ENCODE assay signal across 20 cellular contexts in genomic region chr14:30580616-30581282, GRCh38.
"Had no signal": no experiment of that assay in that cellular context is flagged by ENCODE, and none has a peak within 500 bp of the region (broad histone marks: within the 10 kb centered on the region; RNA-seq: fewer than 3 reads in every experiment).

No MANE protein-coding gene starts in this region.

- FAIRE-seq: frontal cortex had no signal

- H3K36me3 ChIP-seq: breast epithelium had no signal

- H3K4me1 ChIP-seq: breast epithelium, neural progenitor cell, tibial artery had no signal

- H3K4me2 ChIP-seq: neural progenitor cell had no signal

- H3K9me3 ChIP-seq: breast epithelium, tibial artery had no signal

- H3K9ac ChIP-seq: neural progenitor cell, parathyroid adenoma had no signal

- H2AFZ ChIP-seq: neural progenitor cell, parathyroid adenoma had no signal

- H3K27me3 ChIP-seq: breast epithelium, neural progenitor cell, tibial artery had no signal

- DNase-seq: activated CD4-positive, alpha-beta T cell treated with anti-CD3 and anti-CD28 coated beads, Interleukin-2, amount 10 ng/mL, durations not matched to agents 24 days and 14 days; activated CD8-positive, alpha-beta T cell treated with anti-CD3 and anti-CD28 coated beads, Interleukin-2, amount 10 ng/mL, durations not matched to agents 7 days and 5 days; activated naive CD4-positive, alpha-beta T cell treated with anti-CD3 and anti-CD28 coated beads for 36 hours; activated T-cell treated with anti-CD3 and anti-CD28 coated beads, Interleukin-2, amount 50 U/mL, for 4 hours; anterior cingulate cortex; cerebellar nuclear complex; dermis blood vessel endothelial cell; effector memory CD8-positive, alpha-beta T cell; head of caudate nucleus; left ventricle myocardium superior; naive thymus-derived CD4-positive, alpha-beta T cell; stimulated activated CD4-positive, alpha-beta T cell treated with anti-CD3 and anti-CD28 coated beads, Interleukin-12 subunit alpha, Interleukin-12 subunit beta, amount 100 ng/mL, for 4 hours; stimulated activated CD4-positive, alpha-beta T cell treated with anti-CD3 and anti-CD28 coated beads, Interleukin-1b, Interleukin-23, amount 100 ng/mL, for 48 hours; stimulated activated CD8-positive, alpha-beta memory T cell treated with anti-CD3 and anti-CD28 coated beads, Interleukin-4, amount 100 ng/mL, for 48 hours; stimulated activated naive CD4-positive, alpha-beta T cell; tibial artery had no signal

- ATAC-seq: activated CD8-positive, alpha-beta T cell treated with anti-CD3 and anti-CD28 coated beads, Interleukin-2, amount 10 ng/mL, durations not matched to agents 7 days and 5 days; activated T-cell treated with anti-CD3 and anti-CD28 coated beads, Interleukin-2, amount 50 U/mL, for 4 hours; effector memory CD8-positive, alpha-beta T cell; left ventricle myocardium superior; naive thymus-derived CD4-positive, alpha-beta T cell had no signal

- H3K4me3 ChIP-seq: breast epithelium, neural progenitor cell, tibial artery had no signal

- H3K27ac ChIP-seq: breast epithelium, neural progenitor cell, parathyroid adenoma, tibial artery had no signal
